ENCODE assay signal across 2 cellular contexts in genomic region chr3:149274220-149274619, GRCh38.
TF ChIP-seq lines count a peak whose summit lies in the region.

No MANE protein-coding gene starts in this region.

TF ChIP-seq in A549, 52 proteins besides CTCF, POLR2A, EP300 and RAD21:
- no peak for TF ChIP-seq SMC3 (IDR thresholded peaks at IDR 0.05)
- no peak for TF ChIP-seq HOXA7 (CRISPR knock-in tag; IDR thresholded peaks at IDR 0.05)
- TF ChIP-seq, protein P1, sequence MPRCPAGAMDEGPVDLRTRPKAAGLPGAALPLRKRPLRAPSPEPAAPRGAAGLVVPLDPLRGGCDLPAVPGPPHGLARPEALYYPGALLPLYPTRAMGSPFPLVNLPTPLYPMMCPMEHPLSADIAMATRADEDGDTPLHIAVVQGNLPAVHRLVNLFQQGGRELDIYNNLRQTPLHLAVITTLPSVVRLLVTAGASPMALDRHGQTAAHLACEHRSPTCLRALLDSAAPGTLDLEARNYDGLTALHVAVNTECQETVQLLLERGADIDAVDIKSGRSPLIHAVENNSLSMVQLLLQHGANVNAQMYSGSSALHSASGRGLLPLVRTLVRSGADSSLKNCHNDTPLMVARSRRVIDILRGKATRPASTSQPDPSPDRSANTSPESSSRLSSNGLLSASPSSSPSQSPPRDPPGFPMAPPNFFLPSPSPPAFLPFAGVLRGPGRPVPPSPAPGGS (IDR thresholded peaks at IDR 0.05) = no peak
- no peak for TF ChIP-seq REST (IDR thresholded peaks at IDR 0.05)
- TF ChIP-seq ESRRA (IDR thresholded peaks at IDR 0.05; ENCODE audit: borderline replicate concordance, low read length) = no peak
- no peak for TF ChIP-seq ZFP36 (IDR thresholded peaks at IDR 0.05; ENCODE audit: borderline replicate concordance, partially characterized antibody)
- no peak for TF ChIP-seq ZSCAN20 (CRISPR knock-in tag; IDR thresholded peaks at IDR 0.05)
- no peak for TF ChIP-seq MAZ (IDR thresholded peaks at IDR 0.05; ENCODE audit: borderline replicate concordance, low read depth, low read length)
- TF ChIP-seq ZC3H11A (IDR thresholded peaks at IDR 0.05) = no peak
- TF ChIP-seq HOXB13 (CRISPR knock-in tag; IDR thresholded peaks at IDR 0.05; ENCODE audit: low read depth) = no peak
- no peak for TF ChIP-seq ELK1 (IDR thresholded peaks at IDR 0.05; ENCODE audit: low read depth, low read length)
- TF ChIP-seq NFE2L2 (conservative IDR thresholded peaks at IDR 0.05; ENCODE audit: low read length) = no peak

TF ChIP-seq in IMR-90, 13 proteins besides CTCF, POLR2A, EP300 and RAD21:
- no peak for TF ChIP-seq ELK1 (IDR thresholded peaks at IDR 0.05; ENCODE audit: borderline replicate concordance, low read depth, low read length)
- TF ChIP-seq, protein P2, sequence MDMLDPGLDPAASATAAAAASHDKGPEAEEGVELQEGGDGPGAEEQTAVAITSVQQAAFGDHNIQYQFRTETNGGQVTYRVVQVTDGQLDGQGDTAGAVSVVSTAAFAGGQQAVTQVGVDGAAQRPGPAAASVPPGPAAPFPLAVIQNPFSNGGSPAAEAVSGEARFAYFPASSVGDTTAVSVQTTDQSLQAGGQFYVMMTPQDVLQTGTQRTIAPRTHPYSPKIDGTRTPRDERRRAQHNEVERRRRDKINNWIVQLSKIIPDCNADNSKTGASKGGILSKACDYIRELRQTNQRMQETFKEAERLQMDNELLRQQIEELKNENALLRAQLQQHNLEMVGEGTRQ (IDR thresholded peaks at IDR 0.05; ENCODE audit: low read depth, low read length) = no peak
- no peak for TF ChIP-seq FOS (IDR thresholded peaks at IDR 0.05; ENCODE audit: low read depth, low read length)
- TF ChIP-seq BHLHE40 (IDR thresholded peaks at IDR 0.05; ENCODE audit: low read depth, low read length) = no peak
- TF ChIP-seq CEBPB (IDR thresholded peaks at IDR 0.05; ENCODE audit: low read depth, low read length) = no peak
- TF ChIP-seq MAFK (IDR thresholded peaks at IDR 0.05; ENCODE audit: low read depth, low read length) = no peak
- no peak for TF ChIP-seq CHD1 (IDR thresholded peaks at IDR 0.05; ENCODE audit: low read depth, low read length)
- no peak for TF ChIP-seq MXI1 (IDR thresholded peaks at IDR 0.05; ENCODE audit: borderline replicate concordance, low read depth, low read length)
- TF ChIP-seq RFX5 (IDR thresholded peaks at IDR 0.05; ENCODE audit: low read depth, low read length) = no peak
- TF ChIP-seq NFE2L2 (IDR thresholded peaks at IDR 0.05; ENCODE audit: low read depth, low read length) = no peak
- no peak for TF ChIP-seq MAZ (IDR thresholded peaks at IDR 0.05; ENCODE audit: borderline replicate concordance, low read depth, low read length)
